23 cellular contexts compared by ENCODE assay signal in the genomic region with DNA sequence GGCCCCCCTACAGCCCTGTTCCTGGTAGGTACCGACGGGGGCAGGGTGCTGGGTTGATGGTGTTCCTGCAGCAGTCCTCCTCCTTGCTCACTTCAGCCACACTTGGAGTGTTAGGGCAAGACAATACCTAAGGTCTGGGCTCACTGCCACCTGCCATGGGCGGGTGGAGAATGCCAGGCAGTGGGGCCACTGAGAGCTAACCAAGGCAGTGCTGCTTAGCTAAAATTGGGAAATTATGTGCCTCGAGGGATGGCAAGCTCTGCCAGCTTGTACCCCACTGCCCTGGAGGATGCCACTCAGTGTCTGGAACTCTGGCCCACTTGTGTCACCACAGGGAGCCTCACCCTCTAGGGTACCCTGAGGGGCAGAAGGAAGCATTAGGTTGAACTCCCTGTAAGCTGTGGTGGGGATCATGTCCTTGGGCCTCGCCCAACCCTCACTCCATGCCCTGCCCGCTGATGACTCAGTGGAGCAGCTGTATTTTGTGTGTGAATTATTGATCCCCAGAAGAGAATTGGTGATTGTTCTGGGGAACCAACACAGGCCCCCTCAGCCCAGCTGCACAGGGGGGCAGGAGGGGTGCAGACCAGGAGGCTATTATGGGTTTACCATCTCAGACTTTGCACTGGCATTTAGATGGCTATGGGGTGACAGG. TPM values are rescaled to one million over a fixed set of nuclear protein-coding genes. Genes with fewer than 3 reads are reported as not detected.
A peak's percentile ranks its signal among the peaks of the same experiment; 100 is the strongest.
DNase-seq lines count a peak whose midpoint lies in the region; ATAC-seq and TF ChIP-seq lines count a peak whose summit lies in the region.
"Had no signal": no experiment of that assay in that cellular context is flagged by ENCODE, and none has a peak within 500 bp of the region (broad histone marks: within the 10 kb centered on the region; RNA-seq: fewer than 3 reads in every experiment).

No MANE protein-coding gene starts in this region.

- no peaks in the 10 kb centered on the region for H3K9me3 Mint-ChIP-seq in brain
- H3K9me3 Mint-ChIP-seq: CD8-positive, alpha-beta memory T cell; IgD-negative memory B cell; natural killer cell treated with Interleukin-12 subunit alpha and Interleukin-12 subunit beta and Interleukin-15 and Interleukin-18, amount 100 ng/mL, for 72 hours had no signal

- no peaks in the 10 kb centered on the region for H3K36me3 ChIP-seq in aorta (ENCODE audit: control insufficient read depth in 1 of 2, insufficient read depth in 2 of 2, low read length in 1 of 2)
- H3K36me3 ChIP-seq: transverse colon had no signal

- intact Hi-C loops in Right ventricle myocardium superior (cut with DNase I): no loop called here
- intact Hi-C loops in cardiac septum (cut with DNase I): no loop called here
- intact Hi-C loops in aorta (cut with DNase I): no loop called here

- TF ChIP-seq CTCF in brain (conservative IDR thresholded peaks at IDR 0.05): no peak

- H3K27ac Mint-ChIP-seq in brain: peak overlapping the region in 4 of 5 experiments; percentile 30 to 70 (median 60)
- H3K27ac Mint-ChIP-seq: IgD-negative memory B cell; natural killer cell treated with Interleukin-12 subunit alpha and Interleukin-12 subunit beta and Interleukin-15 and Interleukin-18, amount 100 ng/mL, for 72 hours had no signal

- DNase-seq in Right ventricle myocardium superior (peak; percentile 45), cardiac septum (ENCODE audit: low spot score) (no peak), medulla oblongata (ENCODE audit: extremely low spot score) (peak; percentile 70), aorta (peak; percentile 42 to 53), middle frontal gyrus (ENCODE audit: extremely low spot score, low spot score) (no peak), ureter (ENCODE audit: low spot score) (no peak)
- DNase-seq in activated CD4-positive, alpha-beta T cell treated with anti-CD3 and anti-CD28 coated beads for 48 hours: no peak
- DNase-seq: activated CD8-positive, alpha-beta memory T cell treated with anti-CD3 and anti-CD28 coated beads, Interleukin-2, amount 50 U/mL, for 48 hours; activated naive CD4-positive, alpha-beta T cell treated with anti-CD3 and anti-CD28 coated beads, Interleukin-2, amount 50 U/mL, for 16 hours; CD8-positive, alpha-beta memory T cell; HCEC 1CT; heart right ventricle; kidney glomerular epithelial cell; NCI-H1092 treated with DMSO at 0.1 percent for 48 hours; retina; transverse colon had no signal

- H3K4me1 ChIP-seq in aorta (ENCODE audit: control insufficient read depth in 1 of 2, insufficient read depth in 2 of 2, low read length in 2 of 2): peaks cover 0 to 4% of the 10 kb centered on the region in 2 donors

- H3K36me3 Mint-ChIP-seq in brain: peaks cover 33% of the 10 kb centered on the region
- H3K36me3 Mint-ChIP-seq: CD8-positive, alpha-beta memory T cell; IgD-negative memory B cell; natural killer cell treated with Interleukin-12 subunit alpha and Interleukin-12 subunit beta and Interleukin-15 and Interleukin-18, amount 100 ng/mL, for 72 hours had no signal

- H3K27me3 Mint-ChIP-seq in brain: no peaks in the 10 kb centered on the region

- no peaks in the 10 kb centered on the region for H3K9me3 ChIP-seq in aorta (ENCODE audit: control insufficient read depth, low read length)
- H3K9me3 ChIP-seq: heart right ventricle, transverse colon had no signal

- H3K27ac ChIP-seq in aorta (ENCODE audit: low read depth in 1 of 2, low read length in 2 of 2): no peak overlapping the region
- H3K27ac ChIP-seq: transverse colon had no signal

- peak overlapping the region in 1 of 5 experiments; percentile 35 for H3K4me3 Mint-ChIP-seq in brain
- H3K4me3 Mint-ChIP-seq: CD8-positive, alpha-beta memory T cell; IgD-negative memory B cell; natural killer cell treated with Interleukin-12 subunit alpha and Interleukin-12 subunit beta and Interleukin-15 and Interleukin-18, amount 100 ng/mL, for 72 hours had no signal

- WGBS in aorta, 2 donors: 27 to 36% methylated on average over 6 of the region's 6 CpGs

- peaks cover 65% of the 10 kb centered on the region for H3K4me1 Mint-ChIP-seq in brain

- no peaks in the 10 kb centered on the region for H3K27me3 ChIP-seq in aorta (ENCODE audit: control insufficient read depth in 1 of 2, insufficient read depth in 2 of 2, low read length in 1 of 2)
- H3K27me3 ChIP-seq: transverse colon had no signal

- ATAC-seq in Right ventricle myocardium superior (ENCODE audit: poor library complexity) (no peak), aorta (ENCODE audit: low FRiP score) (no peak)
- ATAC-seq: activated CD4-positive, CD25-positive, alpha-beta regulatory T cell treated with anti-CD3 and anti-CD28 coated beads, Interleukin-2, amount 50 U/mL, for 24 hours; heart right ventricle; natural killer cell treated with Interleukin-12 subunit alpha and Interleukin-12 subunit beta and Interleukin-15 and Interleukin-18, amount 100 ng/mL, for 72 hours had no signal

- H3K4me3 ChIP-seq in aorta (ENCODE audit: low read length in 2 of 2): no peak overlapping the region
- H3K4me3 ChIP-seq: coronary artery, heart right ventricle, transverse colon had no signal

RNA-seq across cellular contexts. Expression of a gene that starts 17.7 kb away (rescaled TPM):
- total RNA-seq in Right ventricle myocardium superior: 102 TPM
- total RNA-seq in cardiac septum: 155 TPM
- 85.1 TPM for polyA plus RNA-seq in brain (ENCODE audit: insufficient read depth, low read depth, low replicate concordance)
- total RNA-seq in aorta: 100 to 1,000 TPM; 260 to 274 TPM
- 100 to 1,000 TPM in 1 of 2 donors, 10 to 100 TPM in 1; 38.3 to 290 TPM for polyA plus RNA-seq in aorta
- total RNA-seq in ureter: 93.1 TPM
- polyA plus RNA-seq: IgD-negative memory B cell had no signal

RNA-seq across cellular contexts. Expression of a gene that starts 53.0 kb away (rescaled TPM):
- 80.7 TPM for total RNA-seq in Right ventricle myocardium superior
- 118 TPM for total RNA-seq in cardiac septum
- 113 TPM for polyA plus RNA-seq in brain (ENCODE audit: insufficient read depth, low read depth, low replicate concordance)
- 100 to 1,000 TPM; 128 to 170 TPM for total RNA-seq in aorta
- polyA plus RNA-seq in aorta: 10 to 100 TPM; 67.6 to 69.0 TPM
- total RNA-seq in ureter: 118 TPM

RNA-seq across cellular contexts. Expression of a gene that starts 54.3 kb away (rescaled TPM):
- total RNA-seq in Right ventricle myocardium superior: not detected
- total RNA-seq in cardiac septum: not detected
- polyA plus RNA-seq in brain (ENCODE audit: insufficient read depth, low read depth, low replicate concordance): not detected
- total RNA-seq in aorta: not detected
- polyA plus RNA-seq in aorta: 1 to 10 TPM; 2.5 to 7.2 TPM
- 0.44 TPM for total RNA-seq in ureter
- total RNA-seq: CD8-positive, alpha-beta memory T cell; epithelial cell of proximal tubule; natural killer cell treated with Interleukin-12 subunit alpha and Interleukin-12 subunit beta and Interleukin-15 and Interleukin-18, amount 100 ng/mL, for 72 hours; T-helper 1 cell treated with Interleukin-12 subunit alpha and Interleukin-12 subunit beta and Interleukin-4 antibody, amounts not matched to agents 30 ng/mL and 1 ng/mL, for 36 hours had no signal
- polyA plus RNA-seq: CD8-positive, alpha-beta memory T cell; IgD-negative memory B cell had no signal

RNA-seq across cellular contexts. Expression of a gene that starts 59.4 kb away (rescaled TPM):
- total RNA-seq in Right ventricle myocardium superior (23.2 TPM), cardiac septum (24.0 TPM), aorta (10 to 100 TPM; 15.0 to 22.5 TPM), ureter (26.7 TPM)
- polyA plus RNA-seq in brain (ENCODE audit: insufficient read depth, low read depth, low replicate concordance) (34.3 TPM), aorta (10 to 100 TPM; 24.2 to 31.8 TPM)

Comparison
In these comparisons a context has a peak if more than half of its experiments do, and no peak if none do; other contexts are left out.
1. DNase-seq: peak in Right ventricle myocardium superior (single experiment), medulla oblongata (single experiment) and aorta (2 of 2); none in cardiac septum (single experiment), middle frontal gyrus (single experiment), ureter (single experiment) and activated CD4-positive, alpha-beta T cell treated with anti-CD3 and anti-CD28 coated beads for 48 hours (single experiment).